Comparison of ENCODE assay signal across 22 cellular contexts in genomic region chr10:36608251-36608650, GRCh38.
DNase-seq lines count a peak whose midpoint lies in the region; ATAC-seq and TF ChIP-seq lines count a peak whose summit lies in the region.
"Had no signal": no experiment of that assay in that cellular context is flagged by ENCODE, and none has a peak within 500 bp of the region (broad histone marks: within the 10 kb centered on the region; RNA-seq: fewer than 3 reads in every experiment).

No MANE protein-coding gene starts in this region.

- no peaks in the 10 kb centered on the region for H3K9me3 ChIP-seq in AG04450 (ENCODE audit: control insufficient read depth, insufficient read depth, low read length)
- H3K9me3 ChIP-seq in IMR-90 (ENCODE audit: control insufficient read depth, insufficient read depth, low read length): no peaks in the 10 kb centered on the region
- H3K9me3 ChIP-seq: esophagus muscularis mucosa had no signal

- intact Hi-C loops in IMR-90 (cut with micrococcal nuclease): loop anchor here (10.0 kb wide), 1 partner anchor 963 kb away; the partner anchor contains the start of gene FZD8

- H3K4ac ChIP-seq in IMR-90 (ENCODE audit: low read depth, low read length): peak overlapping the region; percentile 15; the same call in 1 of the 2 replicates

- TF ChIP-seq POLR2A in IMR-90 (IDR thresholded peaks at IDR 0.05; ENCODE audit: low read depth, low read length): no peak

- no peak overlapping the region for H3K56ac ChIP-seq in IMR-90 (ENCODE audit: extremely low read depth, insufficient read depth, low read length)

- peak; percentile 57 for ATAC-seq in IMR-90 (ENCODE audit: low read depth)
- no peak for ATAC-seq in activated CD8-positive, alpha-beta T cell treated with anti-CD3 and anti-CD28 coated beads, Interleukin-2, amount 10 ng/mL, durations not matched to agents 7 days and 5 days
- ATAC-seq: left cardiac atrium, right cardiac atrium had no signal

- no peak overlapping the region; the same call in 1 of the 2 replicates for H4K91ac ChIP-seq in IMR-90 (ENCODE audit: insufficient read depth, low read depth, low read length)

- WGBS in IMR-90 (ENCODE audit: extremely low coverage in 2 of 2, insufficient read length in 1 of 2), 2 experiments: no CpG with 5 or more reads among the region's 1 CpG

- no peak overlapping the region for H2BK20ac ChIP-seq in IMR-90 (ENCODE audit: low read depth, low read length)

- H2AK5ac ChIP-seq in IMR-90 (ENCODE audit: low read depth, low read length): no peak overlapping the region

- TF ChIP-seq CTCF in AG04450 (IDR thresholded peaks at IDR 0.05; ENCODE audit: low read depth, low read length) (no peak), IMR-90 (conservative IDR thresholded peaks at IDR 0.05; ENCODE audit: low read depth, low read length) (no peak), brain microvascular endothelial cell (IDR thresholded peaks at IDR 0.05; ENCODE audit: low read depth, low read length, missing control alignments) (no peak)

- H2AK9ac ChIP-seq in IMR-90 (replicated peaks; ENCODE audit: low read depth, low read length, poor library complexity): no peak overlapping the region

- H2BK5ac ChIP-seq in IMR-90 (ENCODE audit: low read depth, low read length, poor library complexity, severe bottlenecking): peak overlapping the region; percentile 3

- no peaks in the 10 kb centered on the region for H4K20me1 ChIP-seq in IMR-90 (ENCODE audit: insufficient read depth, low read length)

- H2BK15ac ChIP-seq in IMR-90 (ENCODE audit: low read depth, low read length): peak overlapping the region; percentile 26; the same call in 1 of the 3 replicates

- no peaks in the 10 kb centered on the region for H3K9me3 Mint-ChIP-seq in activated CD8-positive, alpha-beta T cell treated with anti-CD3 and anti-CD28 coated beads, Interleukin-2, amount 10 ng/mL, durations not matched to agents 7 days and 5 days (ENCODE audit: insufficient read depth)
- H3K9me3 Mint-ChIP-seq: mesothelial cell of epicardium had no signal

- H3K4me3 ChIP-seq in AG04450 (ENCODE audit: low read depth, low read length): no peak overlapping the region
- H3K4me3 ChIP-seq in IMR-90 (ENCODE audit: insufficient read depth, low read depth, low read length): no peak overlapping the region
- H3K4me3 ChIP-seq in brain microvascular endothelial cell (ENCODE audit: low read depth, low read length): no peak overlapping the region
- no peak overlapping the region for H3K4me3 ChIP-seq in H7 (ENCODE audit: insufficient read depth, low read depth, low read length)
- H3K4me3 ChIP-seq: dorsolateral prefrontal cortex, esophagus muscularis mucosa had no signal

- H3K4me1 ChIP-seq in IMR-90 (ENCODE audit: control insufficient read depth, insufficient read depth, low read length): peaks cover 9% of the 10 kb centered on the region
- H3K4me1 ChIP-seq: esophagus muscularis mucosa had no signal

- H4K5ac ChIP-seq in IMR-90 (ENCODE audit: low read depth, low read length): no peak overlapping the region

- H2AFZ ChIP-seq in IMR-90 (replicated peaks; ENCODE audit: low read length, poor library complexity): no peak overlapping the region

- H3K9me1 ChIP-seq in IMR-90 (ENCODE audit: insufficient read depth, low read length): peaks cover 2% of the 10 kb centered on the region; the same call in 1 of the 2 replicates

- CTCF ChIA-PET in AG04450 (lab: Charles Lee): no interaction called here
- CTCF ChIA-PET in IMR-90 (lab: Yijun Ruan, JAX): no interaction called here
- CTCF ChIA-PET in activated CD8-positive, alpha-beta T cell treated with anti-CD3 and anti-CD28 coated beads, Interleukin-2, amount 10 ng/mL, durations not matched to agents 7 days and 5 days (lab: Charles Lee): no interaction called here

- H3K4me2 ChIP-seq in IMR-90 (ENCODE audit: low read depth, low read length): no peak overlapping the region

- no peak overlapping the region for H3K27ac Mint-ChIP-seq in activated CD8-positive, alpha-beta T cell treated with anti-CD3 and anti-CD28 coated beads, Interleukin-2, amount 10 ng/mL, durations not matched to agents 7 days and 5 days
- H3K27ac Mint-ChIP-seq: mesothelial cell of epicardium had no signal

- no peak overlapping the region for H3K9ac ChIP-seq in IMR-90 (ENCODE audit: low read depth, low read length)

- H3K27me3 ChIP-seq in AG04450 (ENCODE audit: control insufficient read depth, insufficient read depth, low read length): no peaks in the 10 kb centered on the region
- H3K27me3 ChIP-seq in IMR-90 (ENCODE audit: control insufficient read depth, insufficient read depth, low read length): no peaks in the 10 kb centered on the region
- no peaks in the 10 kb centered on the region for H3K27me3 ChIP-seq in brain microvascular endothelial cell (replicated peaks)
- no peaks in the 10 kb centered on the region for H3K27me3 ChIP-seq in H7 (ENCODE audit: control insufficient read depth, insufficient read depth, low read length)
- H3K27me3 ChIP-seq: dorsolateral prefrontal cortex, esophagus muscularis mucosa had no signal

- H3K27ac ChIP-seq in AG04450 (ENCODE audit: low read depth, low read length) (no peak overlapping the region), IMR-90 (ENCODE audit: insufficient read depth, low read length) (no peak overlapping the region), brain microvascular endothelial cell (peak overlapping the region; percentile 12)
- H3K27ac ChIP-seq: dorsolateral prefrontal cortex, esophagus muscularis mucosa had no signal

- H3K4me1 Mint-ChIP-seq in activated CD8-positive, alpha-beta T cell treated with anti-CD3 and anti-CD28 coated beads, Interleukin-2, amount 10 ng/mL, durations not matched to agents 7 days and 5 days (ENCODE audit: low read depth): no peaks in the 10 kb centered on the region

- no peak for TF ChIP-seq RAD21 in IMR-90 (IDR thresholded peaks at IDR 0.05; ENCODE audit: low read length)

- dilution Hi-C loops in IMR-90 (cut with HindIII; ENCODE audit: low sequenced_read_pairs, unreplicated experiment): no loop called here

- H4K8ac ChIP-seq in IMR-90 (ENCODE audit: low read depth in 2 of 2, low read length in 2 of 2): no peak overlapping the region

- peak; percentile 11 for DNase-seq in AG04450 (ENCODE audit: low read depth, low spot score)
- DNase-seq in IMR-90: peak; percentile 67
- DNase-seq in brain microvascular endothelial cell: peak; percentile 72
- DNase-seq in kidney tubule cell (ENCODE audit: low spot score): peak; percentile 4
- DNase-seq in activated CD8-positive, alpha-beta T cell treated with anti-CD3 and anti-CD28 coated beads, Interleukin-2, amount 10 ng/mL, durations not matched to agents 7 days and 5 days: no peak
- no peak for DNase-seq in NCI-H82 (lab: John Stamatoyannopoulos, UW)
- DNase-seq in H7: no peak
- DNase-seq in NCI-H2081 treated with DMSO at 0.1 percent for 48 hours (lab: John Stamatoyannopoulos, UW): no peak
- DNase-seq: activated CD4-positive, alpha-beta T cell treated with anti-CD3 and anti-CD28 coated beads for 1 hour; activated gamma-delta T cell treated with Interleukin-2 at 50 U/mL for 16 hours; aorta; COR-L47; dorsolateral prefrontal cortex; hypothalamus; left cardiac atrium; NCI-H2081; NCI-H526; substantia nigra; T-helper 9 cell had no signal

- H3K79me1 ChIP-seq in IMR-90 (ENCODE audit: low read depth in 1 of 2, low read length in 2 of 2): no peaks in the 10 kb centered on the region

- H3K36me3 ChIP-seq in IMR-90 (ENCODE audit: control insufficient read depth, insufficient read depth, low read length) (no peaks in the 10 kb centered on the region), brain microvascular endothelial cell (replicated peaks) (no peaks in the 10 kb centered on the region), H7 (replicated peaks; ENCODE audit: control insufficient read depth, insufficient read depth, low read length) (no peaks in the 10 kb centered on the region)
- H3K36me3 ChIP-seq: esophagus muscularis mucosa had no signal

- H3K14ac ChIP-seq in IMR-90 (replicated peaks; ENCODE audit: low read depth, low read length): 0 out of 2 replicates have a peak overlapping the region, but pooled peaks have one; percentile 60

- no peak overlapping the region for H2BK120ac ChIP-seq in IMR-90 (ENCODE audit: low read depth, low read length)

- no peaks in the 10 kb centered on the region for H3K36me3 Mint-ChIP-seq in activated CD8-positive, alpha-beta T cell treated with anti-CD3 and anti-CD28 coated beads, Interleukin-2, amount 10 ng/mL, durations not matched to agents 7 days and 5 days (ENCODE audit: low read depth)
- H3K36me3 Mint-ChIP-seq: mesothelial cell of epicardium had no signal

- H3K4me3 Mint-ChIP-seq in activated CD8-positive, alpha-beta T cell treated with anti-CD3 and anti-CD28 coated beads, Interleukin-2, amount 10 ng/mL, durations not matched to agents 7 days and 5 days: no peak overlapping the region
- H3K4me3 Mint-ChIP-seq: mesothelial cell of epicardium had no signal

- no peak overlapping the region for H3K18ac ChIP-seq in IMR-90 (ENCODE audit: low read depth, low read length)

- no TSS peak for BruUV-seq in IMR-90 (replicated peaks; lab: Mats Ljungman, UMichigan)

- POLR2A ChIA-PET in AG04450 (lab: Yijun Ruan, JAX): no interaction called here
- POLR2A ChIA-PET in IMR-90 (lab: Charles Lee; ENCODE audit: unreplicated experiment): no interaction called here
- POLR2A ChIA-PET in activated CD8-positive, alpha-beta T cell treated with anti-CD3 and anti-CD28 coated beads, Interleukin-2, amount 10 ng/mL, durations not matched to agents 7 days and 5 days (lab: Charles Lee): no interaction called here

- H3K23ac ChIP-seq in IMR-90 (ENCODE audit: low read depth, low read length): no peak overlapping the region

- no peaks in the 10 kb centered on the region for H3K27me3 Mint-ChIP-seq in activated CD8-positive, alpha-beta T cell treated with anti-CD3 and anti-CD28 coated beads, Interleukin-2, amount 10 ng/mL, durations not matched to agents 7 days and 5 days (ENCODE audit: low read depth)

- in situ Hi-C loops in IMR-90 (cut with MboI; ENCODE audit: low sequenced_read_pairs): no loop called here
- in situ Hi-C loops in brain microvascular endothelial cell (cut with HindIII; ENCODE audit: low pct_ligation_motif_present, low sequenced_read_pairs): no loop called here

TF ChIP-seq in IMR-90, 13 proteins besides CTCF, POLR2A, EP300 and RAD21 (continues in another document):
- TF ChIP-seq CEBPB (IDR thresholded peaks at IDR 0.05; ENCODE audit: low read depth, low read length): no peak
- no peak for TF ChIP-seq MAFK (IDR thresholded peaks at IDR 0.05; ENCODE audit: low read depth, low read length)
- TF ChIP-seq MAZ (IDR thresholded peaks at IDR 0.05; ENCODE audit: borderline replicate concordance, low read depth, low read length): no peak
- TF ChIP-seq BHLHE40 (IDR thresholded peaks at IDR 0.05; ENCODE audit: low read depth, low read length): no peak
- TF ChIP-seq SMC3 (IDR thresholded peaks at IDR 0.05; ENCODE audit: low read depth, low read length): no peak
- TF ChIP-seq FOS (IDR thresholded peaks at IDR 0.05; ENCODE audit: low read depth, low read length): no peak

Comparison
In these comparisons a context has a peak if more than half of its experiments do, and no peak if none do; other contexts are left out.
1. DNase-seq: peak in AG04450 (single experiment), IMR-90 (single experiment), brain microvascular endothelial cell (single experiment) and kidney tubule cell (single experiment); none in activated CD8-positive, alpha-beta T cell treated with anti-CD3 and anti-CD28 coated beads, Interleukin-2, amount 10 ng/mL, durations not matched to agents 7 days and 5 days (single experiment), NCI-H82 (single experiment), H7 (single experiment) and NCI-H2081 treated with DMSO at 0.1 percent for 48 hours (single experiment).